Comparison of ENCODE assay signal across 1 cellular context in the genomic region with DNA sequence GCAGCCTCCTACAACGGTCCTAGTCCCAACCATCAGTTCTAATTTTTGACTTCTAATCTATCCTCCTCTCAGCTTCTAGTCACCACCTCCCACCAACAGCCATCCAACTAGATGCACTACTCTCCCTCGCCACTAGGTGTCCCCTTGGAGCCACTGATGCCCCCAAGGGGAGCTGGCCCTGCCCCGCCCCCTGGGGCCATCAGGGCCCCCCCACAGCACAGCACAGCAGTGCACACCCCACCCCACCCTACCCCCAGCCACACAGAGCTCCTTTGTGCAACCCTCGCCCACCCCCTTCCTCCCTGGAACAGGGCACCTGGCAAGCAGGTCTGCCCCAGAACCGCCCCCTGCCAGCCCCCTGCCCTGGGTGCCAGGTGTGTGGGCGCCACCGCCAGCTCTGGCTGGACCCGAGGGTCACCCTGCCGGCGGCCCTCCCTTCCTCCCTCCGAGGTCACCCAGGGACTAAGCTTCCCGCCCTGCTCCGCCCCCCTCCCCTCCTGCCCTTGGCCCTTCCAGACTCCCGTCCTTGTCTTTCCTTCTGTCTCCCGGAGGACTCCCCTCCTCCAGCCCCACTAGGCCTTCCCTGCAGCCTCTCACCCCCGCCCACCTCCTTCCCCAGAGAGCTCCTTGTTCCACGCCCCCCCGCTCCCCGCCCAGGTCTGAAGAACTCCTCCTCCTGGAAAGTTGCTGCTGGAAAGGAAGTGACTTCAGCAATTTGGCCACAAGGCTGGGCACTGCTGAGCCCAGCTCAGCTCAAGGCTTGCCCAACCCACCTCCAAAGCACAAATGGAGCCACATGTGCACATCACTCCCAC.
A peak's percentile ranks its signal among the peaks of the same experiment; 100 is the strongest.
TF ChIP-seq lines count a peak whose summit lies in the region.

No MANE protein-coding gene starts in this region.

TF ChIP-seq in HepG2, 621 proteins besides CTCF, POLR2A, EP300 and RAD21 (continued from another document and continues in another):
- TF ChIP-seq, protein P1, sequence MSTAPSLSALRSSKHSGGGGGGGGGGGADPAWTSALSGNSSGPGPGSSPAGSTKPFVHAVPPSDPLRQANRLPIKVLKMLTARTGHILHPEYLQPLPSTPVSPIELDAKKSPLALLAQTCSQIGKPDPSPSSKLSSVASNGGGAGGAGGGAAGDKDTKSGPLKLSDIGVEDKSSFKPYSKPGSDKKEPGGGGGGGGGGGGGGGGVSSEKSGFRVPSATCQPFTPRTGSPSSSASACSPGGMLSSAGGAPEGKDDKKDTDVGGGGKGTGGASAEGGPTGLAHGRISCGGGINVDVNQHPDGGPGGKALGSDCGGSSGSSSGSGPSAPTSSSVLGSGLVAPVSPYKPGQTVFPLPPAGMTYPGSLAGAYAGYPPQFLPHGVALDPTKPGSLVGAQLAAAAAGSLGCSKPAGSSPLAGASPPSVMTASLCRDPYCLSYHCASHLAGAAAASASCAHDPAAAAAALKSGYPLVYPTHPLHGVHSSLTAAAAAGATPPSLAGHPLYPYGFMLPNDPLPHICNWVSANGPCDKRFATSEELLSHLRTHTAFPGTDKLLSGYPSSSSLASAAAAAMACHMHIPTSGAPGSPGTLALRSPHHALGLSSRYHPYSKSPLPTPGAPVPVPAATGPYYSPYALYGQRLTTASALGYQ (CRISPR knock-in tag; IDR thresholded peaks at IDR 0.05): no peak
- TF ChIP-seq NFIB (CRISPR knock-in tag; IDR thresholded peaks at IDR 0.05; ENCODE audit: borderline replicate concordance) (no peak), ZNF773 (CRISPR knock-in tag; IDR thresholded peaks at IDR 0.05; ENCODE audit: borderline replicate concordance) (no peak), ZNF614 (CRISPR knock-in tag; IDR thresholded peaks at IDR 0.05; ENCODE audit: borderline replicate concordance) (0 out of 2 replicates have a peak, but pooled peaks have one; percentile 40), HHEX (CRISPR knock-in tag; IDR thresholded peaks at IDR 0.05) (no peak), ZMAT3 (CRISPR knock-in tag; conservative IDR thresholded peaks at IDR 0.05) (no peak), ZSCAN29 (CRISPR knock-in tag; conservative IDR thresholded peaks at IDR 0.05) (no peak), SNAI1 (CRISPR knock-in tag; IDR thresholded peaks at IDR 0.05; ENCODE audit: borderline replicate concordance) (no peak), MEF2D (CRISPR knock-in tag; IDR thresholded peaks at IDR 0.05) (no peak), SYNCRIP (IDR thresholded peaks at IDR 0.05; ENCODE audit: insufficient read depth, low read depth, low read length) (no peak), ZNF746 (CRISPR knock-in tag; IDR thresholded peaks at IDR 0.05) (no peak), TRIM24 (CRISPR knock-in tag; IDR thresholded peaks at IDR 0.05) (no peak), CHCHD3 (CRISPR knock-in tag; IDR thresholded peaks at IDR 0.05) (no peak), STAT5B (CRISPR knock-in tag; IDR thresholded peaks at IDR 0.05) (no peak), PTBP1 (IDR thresholded peaks at IDR 0.05; ENCODE audit: low read depth, low read length, poor library complexity, severe bottlenecking) (no peak), ZNF878 (CRISPR knock-in tag; IDR thresholded peaks at IDR 0.05) (no peak), GLI4 (CRISPR knock-in tag; IDR thresholded peaks at IDR 0.05; ENCODE audit: borderline replicate concordance) (no peak), HOXA3 (CRISPR knock-in tag; IDR thresholded peaks at IDR 0.05) (peak; percentile 32; the same call in 1 of the 2 replicates), GFI1 (CRISPR knock-in tag; IDR thresholded peaks at IDR 0.05; ENCODE audit: borderline replicate concordance) (no peak), AGO2 (optimal IDR thresholded peaks at IDR 0.05; ENCODE audit: low read depth, low read length) (no peak), PITX1 (CRISPR knock-in tag; IDR thresholded peaks at IDR 0.05) (no peak; the same call in 1 of the 2 replicates), IKZF1 (IDR thresholded peaks at IDR 0.05) (no peak), JUN (CRISPR knock-in tag; IDR thresholded peaks at IDR 0.05) (no peak), RBM22 (optimal IDR thresholded peaks at IDR 0.05; ENCODE audit: low read length) (no peak)
- TF ChIP-seq, protein P2, sequence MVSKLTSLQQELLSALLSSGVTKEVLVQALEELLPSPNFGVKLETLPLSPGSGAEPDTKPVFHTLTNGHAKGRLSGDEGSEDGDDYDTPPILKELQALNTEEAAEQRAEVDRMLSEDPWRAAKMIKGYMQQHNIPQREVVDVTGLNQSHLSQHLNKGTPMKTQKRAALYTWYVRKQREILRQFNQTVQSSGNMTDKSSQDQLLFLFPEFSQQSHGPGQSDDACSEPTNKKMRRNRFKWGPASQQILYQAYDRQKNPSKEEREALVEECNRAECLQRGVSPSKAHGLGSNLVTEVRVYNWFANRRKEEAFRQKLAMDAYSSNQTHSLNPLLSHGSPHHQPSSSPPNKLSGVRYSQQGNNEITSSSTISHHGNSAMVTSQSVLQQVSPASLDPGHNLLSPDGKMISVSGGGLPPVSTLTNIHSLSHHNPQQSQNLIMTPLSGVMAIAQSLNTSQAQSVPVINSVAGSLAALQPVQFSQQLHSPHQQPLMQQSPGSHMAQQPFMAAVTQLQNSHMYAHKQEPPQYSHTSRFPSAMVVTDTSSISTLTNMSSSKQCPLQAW (CRISPR knock-in tag; IDR thresholded peaks at IDR 0.05): no peak
- TF ChIP-seq, protein P3, sequence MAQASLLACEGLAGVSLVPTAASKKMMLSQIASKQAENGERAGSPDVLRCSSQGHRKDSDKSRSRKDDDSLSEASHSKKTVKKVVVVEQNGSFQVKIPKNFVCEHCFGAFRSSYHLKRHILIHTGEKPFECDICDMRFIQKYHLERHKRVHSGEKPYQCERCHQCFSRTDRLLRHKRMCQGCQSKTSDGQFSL (CRISPR knock-in tag; IDR thresholded peaks at IDR 0.05): peak; percentile 97
- TF ChIP-seq, protein P4, sequence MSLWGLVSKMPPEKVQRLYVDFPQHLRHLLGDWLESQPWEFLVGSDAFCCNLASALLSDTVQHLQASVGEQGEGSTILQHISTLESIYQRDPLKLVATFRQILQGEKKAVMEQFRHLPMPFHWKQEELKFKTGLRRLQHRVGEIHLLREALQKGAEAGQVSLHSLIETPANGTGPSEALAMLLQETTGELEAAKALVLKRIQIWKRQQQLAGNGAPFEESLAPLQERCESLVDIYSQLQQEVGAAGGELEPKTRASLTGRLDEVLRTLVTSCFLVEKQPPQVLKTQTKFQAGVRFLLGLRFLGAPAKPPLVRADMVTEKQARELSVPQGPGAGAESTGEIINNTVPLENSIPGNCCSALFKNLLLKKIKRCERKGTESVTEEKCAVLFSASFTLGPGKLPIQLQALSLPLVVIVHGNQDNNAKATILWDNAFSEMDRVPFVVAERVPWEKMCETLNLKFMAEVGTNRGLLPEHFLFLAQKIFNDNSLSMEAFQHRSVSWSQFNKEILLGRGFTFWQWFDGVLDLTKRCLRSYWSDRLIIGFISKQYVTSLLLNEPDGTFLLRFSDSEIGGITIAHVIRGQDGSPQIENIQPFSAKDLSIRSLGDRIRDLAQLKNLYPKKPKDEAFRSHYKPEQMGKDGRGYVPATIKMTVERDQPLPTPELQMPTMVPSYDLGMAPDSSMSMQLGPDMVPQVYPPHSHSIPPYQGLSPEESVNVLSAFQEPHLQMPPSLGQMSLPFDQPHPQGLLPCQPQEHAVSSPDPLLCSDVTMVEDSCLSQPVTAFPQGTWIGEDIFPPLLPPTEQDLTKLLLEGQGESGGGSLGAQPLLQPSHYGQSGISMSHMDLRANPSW (CRISPR knock-in tag; IDR thresholded peaks at IDR 0.05; ENCODE audit: borderline replicate concordance): no peak
- TF ChIP-seq, protein P5, sequence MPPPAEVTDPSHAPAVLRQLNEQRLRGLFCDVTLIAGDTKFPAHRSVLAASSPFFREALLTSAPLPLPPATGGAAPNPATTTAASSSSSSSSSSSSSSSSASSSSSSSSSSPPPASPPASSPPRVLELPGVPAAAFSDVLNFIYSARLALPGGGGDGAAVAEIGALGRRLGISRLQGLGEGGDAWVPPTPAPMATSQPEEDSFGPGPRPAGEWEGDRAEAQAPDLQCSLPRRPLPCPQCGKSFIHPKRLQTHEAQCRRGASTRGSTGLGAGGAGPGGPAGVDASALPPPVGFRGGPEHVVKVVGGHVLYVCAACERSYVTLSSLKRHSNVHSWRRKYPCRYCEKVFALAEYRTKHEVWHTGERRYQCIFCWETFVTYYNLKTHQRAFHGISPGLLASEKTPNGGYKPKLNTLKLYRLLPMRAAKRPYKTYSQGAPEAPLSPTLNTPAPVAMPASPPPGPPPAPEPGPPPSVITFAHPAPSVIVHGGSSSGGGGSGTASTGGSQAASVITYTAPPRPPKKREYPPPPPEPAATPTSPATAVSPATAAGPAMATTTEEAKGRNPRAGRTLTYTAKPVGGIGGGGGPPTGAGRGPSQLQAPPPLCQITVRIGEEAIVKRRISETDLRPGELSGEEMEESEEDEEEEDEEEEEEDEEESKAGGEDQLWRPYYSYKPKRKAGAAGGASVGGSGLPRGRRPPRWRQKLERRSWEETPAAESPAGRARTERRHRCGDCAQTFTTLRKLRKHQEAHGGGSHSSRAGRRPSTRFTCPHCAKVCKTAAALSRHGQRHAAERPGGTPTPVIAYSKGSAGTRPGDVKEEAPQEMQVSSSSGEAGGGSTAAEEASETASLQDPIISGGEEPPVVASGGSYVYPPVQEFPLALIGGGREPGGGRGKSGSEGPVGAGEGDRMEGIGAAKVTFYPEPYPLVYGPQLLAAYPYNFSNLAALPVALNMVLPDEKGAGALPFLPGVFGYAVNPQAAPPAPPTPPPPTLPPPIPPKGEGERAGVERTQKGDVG (CRISPR knock-in tag; IDR thresholded peaks at IDR 0.05; ENCODE audit: borderline replicate concordance): no peak
- TF ChIP-seq, protein P6, sequence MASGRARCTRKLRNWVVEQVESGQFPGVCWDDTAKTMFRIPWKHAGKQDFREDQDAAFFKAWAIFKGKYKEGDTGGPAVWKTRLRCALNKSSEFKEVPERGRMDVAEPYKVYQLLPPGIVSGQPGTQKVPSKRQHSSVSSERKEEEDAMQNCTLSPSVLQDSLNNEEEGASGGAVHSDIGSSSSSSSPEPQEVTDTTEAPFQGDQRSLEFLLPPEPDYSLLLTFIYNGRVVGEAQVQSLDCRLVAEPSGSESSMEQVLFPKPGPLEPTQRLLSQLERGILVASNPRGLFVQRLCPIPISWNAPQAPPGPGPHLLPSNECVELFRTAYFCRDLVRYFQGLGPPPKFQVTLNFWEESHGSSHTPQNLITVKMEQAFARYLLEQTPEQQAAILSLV (CRISPR knock-in tag; IDR thresholded peaks at IDR 0.05; ENCODE audit: borderline replicate concordance): no peak
- TF ChIP-seq, protein P7, sequence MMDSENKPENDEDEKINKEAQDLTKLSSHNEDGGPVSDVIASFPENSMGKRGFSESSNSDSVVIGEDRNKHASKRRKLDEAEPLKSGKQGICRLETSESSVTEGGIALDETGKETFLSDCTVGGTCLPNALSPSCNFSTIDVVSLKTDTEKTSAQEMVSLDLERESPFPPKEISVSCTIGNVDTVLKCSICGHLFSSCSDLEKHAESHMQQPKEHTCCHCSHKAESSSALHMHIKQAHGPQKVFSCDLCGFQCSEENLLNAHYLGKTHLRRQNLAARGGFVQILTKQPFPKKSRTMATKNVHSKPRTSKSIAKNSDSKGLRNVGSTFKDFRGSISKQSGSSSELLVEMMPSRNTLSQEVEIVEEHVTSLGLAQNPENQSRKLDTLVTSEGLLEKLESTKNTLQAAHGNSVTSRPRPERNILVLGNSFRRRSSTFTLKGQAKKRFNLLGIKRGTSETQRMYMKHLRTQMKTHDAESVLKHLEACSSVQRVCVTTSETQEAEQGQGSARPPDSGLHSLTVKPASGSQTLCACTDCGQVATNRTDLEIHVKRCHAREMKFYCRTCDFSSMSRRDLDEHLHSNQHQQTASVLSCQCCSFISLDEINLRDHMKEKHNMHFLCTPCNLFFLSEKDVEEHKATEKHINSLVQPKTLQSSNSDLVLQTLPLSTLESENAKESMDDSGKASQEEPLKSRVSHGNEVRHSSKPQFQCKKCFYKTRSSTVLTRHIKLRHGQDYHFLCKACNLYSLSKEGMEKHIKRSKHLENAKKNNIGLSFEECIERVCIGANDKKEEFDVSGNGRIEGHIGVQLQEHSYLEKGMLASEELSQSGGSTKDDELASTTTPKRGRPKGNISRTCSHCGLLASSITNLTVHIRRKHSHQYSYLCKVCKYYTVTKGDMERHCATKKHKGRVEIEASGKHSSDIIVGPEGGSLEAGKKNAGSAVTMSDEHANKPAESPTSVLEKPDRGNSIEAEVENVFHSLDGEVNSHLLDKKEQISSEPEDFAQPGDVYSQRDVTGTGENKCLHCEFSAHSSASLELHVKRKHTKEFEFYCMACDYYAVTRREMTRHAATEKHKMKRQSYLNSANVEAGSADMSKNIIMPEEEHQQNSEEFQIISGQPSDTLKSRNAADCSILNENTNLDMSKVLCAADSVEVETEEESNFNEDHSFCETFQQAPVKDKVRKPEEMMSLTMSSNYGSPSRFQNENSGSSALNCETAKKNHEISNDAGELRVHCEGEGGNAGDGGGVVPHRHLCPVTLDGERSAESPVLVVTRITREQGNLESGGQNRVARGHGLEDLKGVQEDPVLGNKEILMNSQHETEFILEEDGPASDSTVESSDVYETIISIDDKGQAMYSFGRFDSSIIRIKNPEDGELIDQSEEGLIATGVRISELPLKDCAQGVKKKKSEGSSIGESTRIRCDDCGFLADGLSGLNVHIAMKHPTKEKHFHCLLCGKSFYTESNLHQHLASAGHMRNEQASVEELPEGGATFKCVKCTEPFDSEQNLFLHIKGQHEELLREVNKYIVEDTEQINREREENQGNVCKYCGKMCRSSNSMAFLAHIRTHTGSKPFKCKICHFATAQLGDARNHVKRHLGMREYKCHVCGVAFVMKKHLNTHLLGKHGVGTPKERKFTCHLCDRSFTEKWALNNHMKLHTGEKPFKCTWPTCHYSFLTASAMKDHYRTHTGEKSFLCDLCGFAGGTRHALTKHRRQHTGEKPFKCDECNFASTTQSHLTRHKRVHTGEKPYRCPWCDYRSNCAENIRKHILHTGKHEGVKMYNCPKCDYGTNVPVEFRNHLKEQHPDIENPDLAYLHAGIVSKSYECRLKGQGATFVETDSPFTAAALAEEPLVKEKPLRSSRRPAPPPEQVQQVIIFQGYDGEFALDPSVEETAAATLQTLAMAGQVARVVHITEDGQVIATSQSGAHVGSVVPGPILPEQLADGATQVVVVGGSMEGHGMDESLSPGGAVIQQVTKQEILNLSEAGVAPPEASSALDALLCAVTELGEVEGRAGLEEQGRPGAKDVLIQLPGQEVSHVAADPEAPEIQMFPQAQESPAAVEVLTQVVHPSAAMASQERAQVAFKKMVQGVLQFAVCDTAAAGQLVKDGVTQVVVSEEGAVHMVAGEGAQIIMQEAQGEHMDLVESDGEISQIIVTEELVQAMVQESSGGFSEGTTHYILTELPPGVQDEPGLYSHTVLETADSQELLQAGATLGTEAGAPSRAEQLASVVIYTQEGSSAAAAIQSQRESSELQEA (CRISPR knock-in tag; IDR thresholded peaks at IDR 0.05; ENCODE audit: not compliant biosample characterization): no peak
- TF ChIP-seq, protein P8, sequence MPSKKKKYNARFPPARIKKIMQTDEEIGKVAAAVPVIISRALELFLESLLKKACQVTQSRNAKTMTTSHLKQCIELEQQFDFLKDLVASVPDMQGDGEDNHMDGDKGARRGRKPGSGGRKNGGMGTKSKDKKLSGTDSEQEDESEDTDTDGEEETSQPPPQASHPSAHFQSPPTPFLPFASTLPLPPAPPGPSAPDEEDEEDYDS (CRISPR knock-in tag; IDR thresholded peaks at IDR 0.05): no peak
